ENCODE assay signal across 23 cellular contexts in genomic region chr2:55236992-55237543, GRCh38. TPM values are rescaled to one million over a fixed set of nuclear protein-coding genes. Genes with fewer than 3 reads are reported as not detected.
DNase-seq lines count a peak whose midpoint lies in the region; FAIRE-seq and TF ChIP-seq lines count a peak whose summit lies in the region.
"Had no signal": no experiment of that assay in that cellular context is flagged by ENCODE, and none has a peak within 500 bp of the region (broad histone marks: within the 10 kb centered on the region; RNA-seq: fewer than 3 reads in every experiment).

No MANE protein-coding gene starts in this region.

- H2AK5ac ChIP-seq in H1 (ENCODE audit: low read depth, low read length), result no peak overlapping the region

- no peak overlapping the region for H4K8ac ChIP-seq in H1 (ENCODE audit: extremely low read depth, insufficient read depth, low read length)

- no peak overlapping the region for H3K4me2 ChIP-seq in H1 (ENCODE audit: insufficient read depth in 1 of 2, low read depth in 2 of 2, low read length in 2 of 2)

- no peak overlapping the region for H3K23ac ChIP-seq in H1 (ENCODE audit: insufficient read length)

- H4K20me1 ChIP-seq in H1 (replicated peaks in 1 of 2; ENCODE audit: control insufficient read depth in 1 of 2, insufficient read depth in 2 of 2, low read length in 2 of 2), result peaks cover 0 to 5% of the 10 kb centered on the region in 2 experiments

- H3K27me3 ChIP-seq in H1 (replicated peaks in 1 of 4; ENCODE audit: control insufficient read depth in 3 of 4, extremely low read depth in 1 of 4, insufficient read depth in 3 of 4, low read length in 3 of 4), result no peaks in the 10 kb centered on the region
- H3K27me3 ChIP-seq in WERI-Rb-1 (ENCODE audit: insufficient read depth, low read depth, severe bottlenecking), result no peaks in the 10 kb centered on the region
- H3K27me3 ChIP-seq: BE2C, dorsolateral prefrontal cortex, heart left ventricle, ovary had no signal

- H3K18ac ChIP-seq in H1 (ENCODE audit: extremely low read depth, low read length), result no peak overlapping the region

- H3K56ac ChIP-seq in H1 (replicated peaks; ENCODE audit: insufficient read length, low read depth, low read length), result no peak overlapping the region

- no peak overlapping the region for H4K91ac ChIP-seq in H1 (replicated peaks; ENCODE audit: insufficient read length, low read length)

- H3K4me3 ChIP-seq in NB4 (ENCODE audit: low read depth, low read length) (no peak overlapping the region), H1 (ENCODE audit: extremely low read depth in 1 of 4, insufficient read depth in 2 of 4, low read depth in 3 of 4, low read length in 4 of 4) (no peak overlapping the region), WERI-Rb-1 (ENCODE audit: low read depth, low read length) (no peak overlapping the region)
- H3K4me3 ChIP-seq: dorsolateral prefrontal cortex, HAP-1, heart left ventricle, ovary had no signal

- H3K4ac ChIP-seq in H1 (replicated peaks; ENCODE audit: insufficient read length, low read depth, low read length), result no peak overlapping the region

- no peak overlapping the region for H2BK20ac ChIP-seq in H1 (ENCODE audit: low read length)

- 100% methylated on average over 2 of the region's 2 CpGs; no CpG with 5 or more reads in 1 of the 2 experiments for WGBS in H1 (ENCODE audit: extremely low coverage in 1 of 2, insufficient coverage in 1 of 2, insufficient read length in 1 of 2, insufficient replicate concordance in 2 of 2, low coverage in 1 of 2, low lambda C conversion rate in 2 of 2, missing lambda C conversion rate in 1 of 2), 2 experiments

- no peak for TF ChIP-seq EP300 in H1 (IDR thresholded peaks at IDR 0.05; ENCODE audit: borderline replicate concordance in 1 of 2, low read depth in 2 of 2, low read length in 2 of 2)

- no peak overlapping the region for H2BK120ac ChIP-seq in H1 (replicated peaks; ENCODE audit: low read depth, low read length)

- FAIRE-seq in GM12892 (lab: Jason Lieb, UNC), result no peak
- no peak for FAIRE-seq in H1 (lab: Jason Lieb, UNC)
- FAIRE-seq: astrocyte, GM18507 had no signal

- peak; percentile 12 for DNase-seq in DMS53 (lab: John Stamatoyannopoulos, UW)
- no peak for DNase-seq in DMS53 treated with DMSO at 0.1 percent for 48 hours (lab: John Stamatoyannopoulos, UW; ENCODE audit: unreplicated experiment)
- DNase-seq in GM12892 (ENCODE audit: insufficient read length), result no peak
- DNase-seq in NB4 (ENCODE audit: low read depth), result peak; percentile 33
- DNase-seq in H1 (ENCODE audit: low read depth in 1 of 2, low spot score in 2 of 2), result no peak
- no peak for DNase-seq in NCI-H2029 treated with DMSO at 0.1 percent for 48 hours (lab: John Stamatoyannopoulos, UW)
- DNase-seq in T1000 (lab: John Stamatoyannopoulos, UW), result no peak
- DNase-seq in WERI-Rb-1, result no peak
- DNase-seq: activated CD4-positive, alpha-beta T cell treated with anti-CD3 and anti-CD28 coated beads for 4 hours; activated CD8-positive, alpha-beta memory T cell treated with anti-CD3 and anti-CD28 coated beads, Interleukin-2, amount 10 ng/mL, durations not matched to agents 7 days and 5 days; BE2C; COR-L47; dorsolateral prefrontal cortex; heart left ventricle; Kasumi-1; naive B cell; NCI-H1417; ovary; right cardiac atrium; trophoblast cell had no signal

- H2BK15ac ChIP-seq in H1 (ENCODE audit: low read length), result no peak overlapping the region

- no peak overlapping the region for H4K5ac ChIP-seq in H1 (ENCODE audit: insufficient read length, low read depth, low read length)

- H3K4me1 ChIP-seq in H1 (replicated peaks in 1 of 4; ENCODE audit: control insufficient read depth in 3 of 4, insufficient read depth in 4 of 4, low read length in 3 of 4), result peaks cover 0 to 5% (median 1%) of the 10 kb centered on the region in 4 experiments; a peak in 3 of 7 replicates
- H3K4me1 ChIP-seq: BE2C had no signal

- no peak overlapping the region for H2BK12ac ChIP-seq in H1 (ENCODE audit: low read depth, low read length)

- no peak for TF ChIP-seq RAD21 in H1 (IDR thresholded peaks at IDR 0.05 in 1 of 2, conservative IDR thresholded peaks at IDR 0.05 in 1 of 2; ENCODE audit: low read depth in 2 of 2, low read length in 2 of 2)

- CTCF ChIA-PET in H1 (lab: Charles Lee; ENCODE audit: partially characterized antibody), result interaction anchor here (1.0 kb wide), 1 partner anchor 15 kb away, joined by 3 read pairs; no protein-coding TSS in a partner anchor

- peaks cover 20 to 59% (median 34%) of the 10 kb centered on the region in 4 experiments for H3K36me3 ChIP-seq in H1 (ENCODE audit: control insufficient read depth in 2 of 4, insufficient read depth in 4 of 4, low read length in 3 of 4)
- H3K36me3 ChIP-seq in WERI-Rb-1, result peaks cover 65% of the 10 kb centered on the region
- H3K36me3 ChIP-seq: ovary had no signal

- H3K27ac ChIP-seq in H1 (ENCODE audit: low read depth, low read length) (no peak overlapping the region), WERI-Rb-1 (no peak overlapping the region)
- H3K27ac ChIP-seq: heart left ventricle, ovary had no signal

- no peak for TF ChIP-seq CTCF in NB4 (IDR thresholded peaks at IDR 0.05; ENCODE audit: low read depth, low read length)
- no peak for TF ChIP-seq CTCF in H1 (IDR thresholded peaks at IDR 0.05; ENCODE audit: control extremely low read depth in 1 of 3, insufficient read depth in 1 of 3, low read depth in 1 of 3, low read length in 3 of 3)
- TF ChIP-seq CTCF in WERI-Rb-1 (IDR thresholded peaks at IDR 0.05; ENCODE audit: low read depth, low read length), result no peak

- POLR2A ChIA-PET in H1 (lab: Charles Lee; ENCODE audit: partially characterized antibody), result interaction anchor here (0.6 to 4.3 kb wide), 6 partner anchors 12 to 231 kb away, joined by 3 to 20 read pairs (median 4); no protein-coding TSS in a partner anchor

- H3K9me3 ChIP-seq in H1 (ENCODE audit: insufficient read depth in 2 of 2, low read depth in 1 of 2, low read length in 1 of 2) (no peaks in the 10 kb centered on the region), WERI-Rb-1 (ENCODE audit: severe bottlenecking) (no peaks in the 10 kb centered on the region)
- H3K9me3 ChIP-seq: BE2C, HAP-1, heart left ventricle, ovary had no signal

- H3K23me2 ChIP-seq in H1 (ENCODE audit: low read depth, low read length), result peaks cover 4% of the 10 kb centered on the region

- no peak overlapping the region for H2AFZ ChIP-seq in H1 (ENCODE audit: low read length)

- no peak overlapping the region for H2BK5ac ChIP-seq in H1 (ENCODE audit: low read depth, low read length)

- no peak overlapping the region for H3K14ac ChIP-seq in H1 (ENCODE audit: insufficient read length)

- H3K9ac ChIP-seq in H1 (replicated peaks in 1 of 4; ENCODE audit: extremely low read depth in 1 of 4, low read depth in 3 of 4, low read length in 3 of 4), result no peak overlapping the region

- TF ChIP-seq POLR2A in GM12892 (IDR thresholded peaks at IDR 0.05; ENCODE audit: low read depth, low read length), result peak; percentile 54
- TF ChIP-seq POLR2A in NB4 (IDR thresholded peaks at IDR 0.05; ENCODE audit: extremely low read depth, insufficient read length), result no peak
- TF ChIP-seq POLR2A in H1 (IDR thresholded peaks at IDR 0.05; ENCODE audit: control extremely low read depth in 1 of 2, low read depth in 2 of 2, low read length in 2 of 2), result peak in 1 of 2 experiments; percentile 60; a peak in 2 of 3 replicates

- peaks cover 8 to 22% of the 10 kb centered on the region in 2 experiments; a peak in 3 of 4 replicates for H3K79me2 ChIP-seq in H1 (ENCODE audit: control insufficient read depth in 1 of 2, insufficient read depth in 2 of 2, low read length in 2 of 2)

- H3K79me1 ChIP-seq in H1 (ENCODE audit: low read depth, low read length), result no peaks in the 10 kb centered on the region

TF ChIP-seq in H1, 55 proteins besides CTCF, POLR2A, EP300 and RAD21:
- TF ChIP-seq HDAC2 (IDR thresholded peaks at IDR 0.05; ENCODE audit: borderline replicate concordance in 1 of 2, low read depth in 2 of 2, low read length in 2 of 2), result no peak
- peak; percentile 21; the same call in 1 of the 2 replicates for TF ChIP-seq POLR2AphosphoS5 (IDR thresholded peaks at IDR 0.05; ENCODE audit: low read depth, low read length)

RNA-seq across cellular contexts. Expression of gene RPS27A, which starts 4.6 kb away (rescaled TPM):
- 3,813 TPM for polyA plus RNA-seq in GM12892 (2012; ENCODE audit: missing spikeins)
- 1,427 and 1,431 TPM in 2 replicates for total RNA-seq in H1 (2021; fragmentation: NEBNext Ultra II Directional; extraction: Animal tissue kit (Norgen Biotek cat#: 25700))
- 908 and 1,682 TPM in 2 replicates for polyA plus RNA-seq in H1 (2011; rRNA removed)
- 2,269 TPM for polyA plus RNA-seq in H1 (2011; cell fraction: cytosol; rRNA removed)
- 399 TPM for polyA plus RNA-seq in H1 (2011; cell fraction: nucleus; rRNA removed)
- 2,493 to 4,042 TPM (median 2,787 TPM) in 4 replicates for polyA plus RNA-seq in H1 (2012, experiment 1 of 2)
- polyA plus RNA-seq in H1 (2012, experiment 2 of 2), result 1,587 TPM
- polyA plus RNA-seq in H1 (2013, experiment 1 of 2), result 2,465 TPM
- 2,434 TPM for polyA plus RNA-seq in H1 (2013, experiment 2 of 2)
- 305 and 345 TPM in 2 replicates for polyA minus RNA-seq in H1 (2011; rRNA and poly(A)+ RNA removed)
- polyA minus RNA-seq in H1 (2011; cell fraction: cytosol; rRNA and poly(A)+ RNA removed), result 540 TPM
- 375 TPM for polyA minus RNA-seq in H1 (2011; cell fraction: nucleus; rRNA and poly(A)+ RNA removed)

RNA-seq across cellular contexts. Expression of gene CLHC1, which starts 5.0 kb away (rescaled TPM):
- polyA plus RNA-seq in GM12892 (2012; ENCODE audit: missing spikeins), result 7.1 TPM
- 7.2 and 10.8 TPM in 2 replicates for total RNA-seq in H1 (2021; fragmentation: NEBNext Ultra II Directional; extraction: Animal tissue kit (Norgen Biotek cat#: 25700))
- 2.3 and 2.6 TPM in 2 replicates for polyA plus RNA-seq in H1 (2011; rRNA removed)
- 4.0 TPM for polyA plus RNA-seq in H1 (2011; cell fraction: cytosol; rRNA removed)
- 3.5 TPM for polyA plus RNA-seq in H1 (2011; cell fraction: nucleus; rRNA removed)
- 2.5 to 5.1 TPM (median 4.6 TPM) in 4 replicates for polyA plus RNA-seq in H1 (2012, experiment 1 of 2)
- 1.2 TPM for polyA plus RNA-seq in H1 (2012, experiment 2 of 2)
- 5.7 TPM for polyA plus RNA-seq in H1 (2013, experiment 1 of 2)
- 5.9 TPM for polyA plus RNA-seq in H1 (2013, experiment 2 of 2)
- 3.7 and 7.6 TPM in 2 replicates for polyA minus RNA-seq in H1 (2011; rRNA and poly(A)+ RNA removed)
- 1.8 TPM for polyA minus RNA-seq in H1 (2011; cell fraction: cytosol; rRNA and poly(A)+ RNA removed)
- polyA minus RNA-seq in H1 (2011; cell fraction: nucleus; rRNA and poly(A)+ RNA removed), result 8.0 TPM

RNA-seq across cellular contexts. Expression of gene MTIF2, which starts 32.0 kb away (rescaled TPM):
- 40.4 TPM for polyA plus RNA-seq in GM12892 (2012; ENCODE audit: missing spikeins)
- 34.5 and 36.0 TPM in 2 replicates for total RNA-seq in H1 (2021; fragmentation: NEBNext Ultra II Directional; extraction: Animal tissue kit (Norgen Biotek cat#: 25700))
- polyA plus RNA-seq in H1 (2011; rRNA removed), result 8.2 and 11.0 TPM in 2 replicates
- 21.2 TPM for polyA plus RNA-seq in H1 (2011; cell fraction: cytosol; rRNA removed)
- 18.5 TPM for polyA plus RNA-seq in H1 (2011; cell fraction: nucleus; rRNA removed)
- 26.8 to 36.8 TPM (median 28.2 TPM) in 4 replicates for polyA plus RNA-seq in H1 (2012, experiment 1 of 2)
- 2.2 TPM for polyA plus RNA-seq in H1 (2012, experiment 2 of 2)
- polyA plus RNA-seq in H1 (2013, experiment 1 of 2), result 30.4 TPM
- polyA plus RNA-seq in H1 (2013, experiment 2 of 2), result 32.9 TPM
- 33.2 and 43.0 TPM in 2 replicates for polyA minus RNA-seq in H1 (2011; rRNA and poly(A)+ RNA removed)
- 17.9 TPM for polyA minus RNA-seq in H1 (2011; cell fraction: cytosol; rRNA and poly(A)+ RNA removed)
- 46.1 TPM for polyA minus RNA-seq in H1 (2011; cell fraction: nucleus; rRNA and poly(A)+ RNA removed)

Comparison
In these comparisons a context has a peak if more than half of its experiments do, and no peak if none do; other contexts are left out.
1. DNase-seq: peak in DMS53 (single experiment) and NB4 (single experiment); none in DMS53 treated with DMSO at 0.1 percent for 48 hours (single experiment), GM12892 (single experiment), H1 (0 of 2), NCI-H2029 treated with DMSO at 0.1 percent for 48 hours (single experiment), T1000 (single experiment) and WERI-Rb-1 (single experiment).